ENCODE assay signal across 14 cellular contexts in genomic region chr7:112433289-112433688, GRCh38.
"Had no signal": no experiment of that assay in that cellular context is flagged by ENCODE, and none has a peak within 500 bp of the region (broad histone marks: within the 10 kb centered on the region; RNA-seq: fewer than 3 reads in every experiment).

No MANE protein-coding gene starts in this region.

- H3K4me3 Mint-ChIP-seq: activated CD4-positive, alpha-beta memory T cell treated with anti-CD3 and anti-CD28 coated beads for 36 hours; activated T-cell treated with anti-CD3 and anti-CD28 coated beads, Interleukin-2, amount 50 U/mL, for 72 hours; T-helper 2 cell treated with Interferon-gamma antibody and Interleukin-4, amounts not matched to agents 5 μg/mL and 100 μg/mL, for 36 hours had no signal

- H3K27ac Mint-ChIP-seq: activated CD4-positive, alpha-beta memory T cell treated with anti-CD3 and anti-CD28 coated beads for 36 hours; activated T-cell treated with anti-CD3 and anti-CD28 coated beads, Interleukin-2, amount 50 U/mL, for 72 hours; T-helper 2 cell treated with Interferon-gamma antibody and Interleukin-4, amounts not matched to agents 5 μg/mL and 100 μg/mL, for 36 hours had no signal

- H3K9me3 ChIP-seq: suprapubic skin, upper lobe of left lung had no signal

- H3K4me1 ChIP-seq: suprapubic skin, upper lobe of left lung had no signal

- H3K27me3 ChIP-seq: cardiac muscle cell, suprapubic skin, upper lobe of left lung had no signal

- H3K36me3 ChIP-seq: cardiac muscle cell, suprapubic skin, upper lobe of left lung had no signal

- DNase-seq: activated CD4-positive, alpha-beta memory T cell treated with anti-CD3 and anti-CD28 coated beads for 36 hours; activated CD4-positive, alpha-beta T cell treated with anti-CD3 and anti-CD28 coated beads for 1 hour; activated T-cell treated with anti-CD3 and anti-CD28 coated beads, Interleukin-2, amount 50 U/mL, for 72 hours; aorta; effector CD8-positive, alpha-beta T cell; left ventricle myocardium superior; stimulated activated CD4-positive, alpha-beta T cell treated with anti-CD3 and anti-CD28 coated beads, Interleukin-2, amount 100 ng/mL, for 48 hours; stimulated activated naive CD8-positive, alpha-beta T cell treated with anti-CD3 and anti-CD28 coated beads, Interleukin-15, Interleukin-2, amounts not matched to agents 100 U/mL and 50 U/mL, for 24 hours; upper lobe of left lung had no signal

- H3K4me3 ChIP-seq: cardiac muscle cell, suprapubic skin, upper lobe of left lung had no signal

- H3K27me3 Mint-ChIP-seq: activated CD4-positive, alpha-beta memory T cell treated with anti-CD3 and anti-CD28 coated beads for 36 hours had no signal

- ATAC-seq: activated T-cell treated with anti-CD3 and anti-CD28 coated beads, Interleukin-2, amount 50 U/mL, for 72 hours; left ventricle myocardium superior; stimulated activated naive CD8-positive, alpha-beta T cell treated with anti-CD3 and anti-CD28 coated beads, Interleukin-15, Interleukin-2, amounts not matched to agents 100 U/mL and 50 U/mL, for 24 hours had no signal

- FAIRE-seq: colon had no signal

- H3K9me3 Mint-ChIP-seq: activated CD4-positive, alpha-beta memory T cell treated with anti-CD3 and anti-CD28 coated beads for 36 hours; activated T-cell treated with anti-CD3 and anti-CD28 coated beads, Interleukin-2, amount 50 U/mL, for 72 hours; T-helper 2 cell treated with Interferon-gamma antibody and Interleukin-4, amounts not matched to agents 5 μg/mL and 100 μg/mL, for 36 hours had no signal

- H3K36me3 Mint-ChIP-seq: activated CD4-positive, alpha-beta memory T cell treated with anti-CD3 and anti-CD28 coated beads for 36 hours had no signal

- H3K27ac ChIP-seq: cardiac muscle cell, epithelial cell of prostate, suprapubic skin, upper lobe of left lung had no signal
